32 cellular contexts compared by ENCODE assay signal in the genomic region with DNA sequence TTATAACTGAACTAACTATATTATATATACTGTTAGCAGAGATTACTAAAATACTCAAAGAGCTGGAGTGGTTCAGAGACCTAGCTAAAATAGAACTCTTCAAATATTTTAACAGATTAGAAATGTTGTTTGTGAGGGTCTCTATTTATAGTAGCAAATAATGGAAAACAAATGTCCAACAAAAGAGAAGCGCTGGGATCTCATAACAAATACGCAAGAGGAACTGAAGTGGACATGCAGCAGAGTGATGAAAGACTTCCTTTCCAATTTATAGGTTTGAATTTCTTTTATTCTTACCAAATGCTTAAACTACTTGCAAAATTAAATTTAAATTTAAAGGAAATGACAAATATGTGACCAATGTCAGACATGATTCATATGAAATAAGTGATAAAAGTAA. TPM values are rescaled to one million over a fixed set of nuclear protein-coding genes. Genes with fewer than 3 reads are reported as not detected.
DNase-seq lines count a peak whose midpoint lies in the region; ATAC-seq, FAIRE-seq and TF ChIP-seq lines count a peak whose summit lies in the region.
"Had no signal": no experiment of that assay in that cellular context is flagged by ENCODE, and none has a peak within 500 bp of the region (broad histone marks: within the 10 kb centered on the region; RNA-seq: fewer than 3 reads in every experiment).

No MANE protein-coding gene starts in this region.

- TF ChIP-seq CTCF in SK-N-SH (IDR thresholded peaks at IDR 0.05): no peak
- no peak for TF ChIP-seq CTCF in kidney (IDR thresholded peaks at IDR 0.05; ENCODE audit: borderline replicate concordance, extremely low read depth, insufficient read depth)
- TF ChIP-seq CTCF in osteoblast (IDR thresholded peaks at IDR 0.05; ENCODE audit: extremely low read depth, low read depth, low read length): no peak
- TF ChIP-seq CTCF in ascending aorta (IDR thresholded peaks at IDR 0.05): no peak
- no peak for TF ChIP-seq CTCF in left lung (IDR thresholded peaks at IDR 0.05)

- H3K27me3 ChIP-seq in SK-N-SH (ENCODE audit: insufficient read depth) (no peaks in the 10 kb centered on the region), osteoblast (ENCODE audit: insufficient read depth, low read length) (no peaks in the 10 kb centered on the region), ascending aorta (no peaks in the 10 kb centered on the region), left lung (no peaks in the 10 kb centered on the region)
- H3K27me3 ChIP-seq: brain microvascular endothelial cell, testis had no signal

- CTCF ChIA-PET in SK-N-SH (lab: Yijun Ruan, JAX): interaction anchor here (0.5 to 1.3 kb wide), 2 partner anchors 55 to 314 kb away, joined by 3 to 4 read pairs; no protein-coding TSS in a partner anchor

- H3K79me2 ChIP-seq in SK-N-SH (ENCODE audit: insufficient read depth) (no peaks in the 10 kb centered on the region), osteoblast (ENCODE audit: insufficient read depth, low read length) (no peaks in the 10 kb centered on the region)

- WGBS in SK-N-SH (ENCODE audit: low lambda C conversion rate): 62% methylated on average over 2 of the region's 2 CpGs

- H3K4me3 ChIP-seq in SK-N-SH (ENCODE audit: low read depth in 2 of 2, low read length in 1 of 2): no peak overlapping the region
- no peak overlapping the region for H3K4me3 ChIP-seq in kidney (ENCODE audit: low read length in 2 of 2)
- no peak overlapping the region for H3K4me3 ChIP-seq in osteoblast (ENCODE audit: insufficient read depth, low read length)
- H3K4me3 ChIP-seq in ascending aorta: no peak overlapping the region
- no peak overlapping the region for H3K4me3 ChIP-seq in left lung
- H3K4me3 ChIP-seq: GM23338, PC-9, testis had no signal

- no peaks in the 10 kb centered on the region for H3K9me2 ChIP-seq in SK-N-SH

- TF ChIP-seq EP300 in SK-N-SH (IDR thresholded peaks at IDR 0.05; ENCODE audit: borderline replicate concordance in 1 of 2, low read depth in 1 of 2, low read length in 1 of 2): no peak

- no peaks in the 10 kb centered on the region for H3K9me3 ChIP-seq in SK-N-SH
- H3K9me3 ChIP-seq in kidney (ENCODE audit: control insufficient read depth in 1 of 2, low read length in 2 of 2): no peaks in the 10 kb centered on the region
- H3K9me3 ChIP-seq in osteoblast (ENCODE audit: low read depth, low read length): no peaks in the 10 kb centered on the region
- H3K9me3 ChIP-seq in ascending aorta: no peaks in the 10 kb centered on the region
- no peaks in the 10 kb centered on the region for H3K9me3 ChIP-seq in left lung
- H3K9me3 ChIP-seq: testis had no signal

- POLR2A ChIA-PET in SK-N-SH (lab: Yijun Ruan, JAX): no interaction called here

- H3K27ac ChIP-seq in SK-N-SH (ENCODE audit: low read depth in 2 of 2, low read length in 1 of 2) (no peak overlapping the region), kidney (ENCODE audit: low read depth in 2 of 2, low read length in 2 of 2) (no peak overlapping the region), osteoblast (ENCODE audit: low read depth, low read length) (no peak overlapping the region), ascending aorta (no peak overlapping the region), left lung (no peak overlapping the region)
- H3K27ac ChIP-seq: brain microvascular endothelial cell, testis had no signal

- no peak for ATAC-seq in left lung
- ATAC-seq: CD8-positive, alpha-beta T cell; GM23338; HepG2; stimulated activated naive CD8-positive, alpha-beta T cell treated with anti-CD3 and anti-CD28 coated beads, Interleukin-15, Interleukin-2, amounts not matched to agents 100 U/mL and 50 U/mL, for 24 hours had no signal

- H3F3A ChIP-seq in SK-N-SH (replicated peaks; ENCODE audit: insufficient read depth): peaks cover 13% of the 10 kb centered on the region

- no peak overlapping the region for H3K9ac ChIP-seq in SK-N-SH
- H3K9ac ChIP-seq in kidney (ENCODE audit: low read length in 2 of 2): no peak overlapping the region

- FAIRE-seq in kidney (lab: Jason Lieb, UNC): peak; percentile 30
- FAIRE-seq: HepG2, urothelium cell line had no signal

- intact Hi-C loops in kidney (cut with DNase I) (no loop called here), ascending aorta (cut with DNase I) (no loop called here), left lung (cut with DNase I) (no loop called here)

- H3K36me3 ChIP-seq in SK-N-SH (replicated peaks in 1 of 2; ENCODE audit: control insufficient read depth in 1 of 2, insufficient read depth in 2 of 2, low read length in 1 of 2) (peaks cover 2 to 16% of the 10 kb centered on the region in 2 experiments), kidney (ENCODE audit: control insufficient read depth in 1 of 2, insufficient read depth in 2 of 2, low read length in 2 of 2) (no peaks in the 10 kb centered on the region), osteoblast (ENCODE audit: insufficient read depth, low read length) (no peaks in the 10 kb centered on the region), ascending aorta (peaks cover 4 to 12% of the 10 kb centered on the region in 2 donors), left lung (no peaks in the 10 kb centered on the region)
- H3K36me3 ChIP-seq: brain microvascular endothelial cell had no signal

- H4K20me1 ChIP-seq in SK-N-SH (ENCODE audit: insufficient read depth) (no peaks in the 10 kb centered on the region), osteoblast (ENCODE audit: insufficient read depth, low read length) (no peaks in the 10 kb centered on the region)

- H2AFZ ChIP-seq in SK-N-SH (ENCODE audit: low read depth) (peak overlapping the region; percentile 18; the same call in 1 of the 2 replicates), osteoblast (ENCODE audit: low read length) (no peak overlapping the region)
- H2AFZ ChIP-seq: GM23338, PC-9 had no signal

- DNase-seq in NCI-H2029 treated with DMSO at 0.1 percent for 48 hours (lab: John Stamatoyannopoulos, UW) (peak; percentile 44), NCI-H2029 (lab: John Stamatoyannopoulos, UW) (no peak), DMS153 treated with DMSO at 0.1 percent for 48 hours (lab: John Stamatoyannopoulos, UW; ENCODE audit: unreplicated experiment) (peak; percentile 10), SK-N-SH (no peak), kidney (no peak), osteoblast (ENCODE audit: insufficient read length, low spot score, missing footprints) (no peak), ascending aorta (ENCODE audit: low spot score in 2 of 2) (no peak), left lung (no peak)
- DNase-seq: activated CD4-positive, alpha-beta memory T cell treated with anti-CD3 and anti-CD28 coated beads, Interleukin-2, amount 10 ng/mL, durations not matched to agents 7 days and 5 days; activated CD4-positive, alpha-beta T cell treated with anti-CD3 and anti-CD28 coated beads for 1 hour; activated CD8-positive, alpha-beta memory T cell treated with anti-CD3 and anti-CD28 coated beads, Interleukin-2, amount 50 U/mL, for 48 hours; activated naive CD4-positive, alpha-beta T cell treated with anti-CD3 and anti-CD28 coated beads, Interleukin-2, amount 10 ng/mL, durations not matched to agents 7 days and 5 days; brain microvascular endothelial cell; CD8-positive, alpha-beta T cell; DMS 273 treated with DMSO at 0.1 percent for 48 hours; effector memory CD4-positive, alpha-beta T cell; erythroblast; HFFc6; Kasumi-1; mesendoderm; NCI-H1092 treated with DMSO at 0.1 percent for 48 hours; NCI-H187 treated with DMSO at 0.1 percent for 48 hours; NCI-H226; NCI-H774; PC-9; SIG-M5; stimulated activated naive CD8-positive, alpha-beta T cell treated with anti-CD3 and anti-CD28 coated beads, Interleukin-15, Interleukin-2, amounts not matched to agents 100 U/mL and 50 U/mL, for 24 hours; T-helper 1 cell; testis had no signal

- no peak overlapping the region for H3K4me2 ChIP-seq in SK-N-SH
- H3K4me2 ChIP-seq in osteoblast (ENCODE audit: insufficient read depth, low read length): no peak overlapping the region
- H3K4me2 ChIP-seq: GM23338, PC-9 had no signal

- H3K4me1 ChIP-seq in SK-N-SH (ENCODE audit: control insufficient read depth in 1 of 2, insufficient read depth in 2 of 2, low read depth in 1 of 2, low read length in 1 of 2) (no peaks in the 10 kb centered on the region), kidney (ENCODE audit: control insufficient read depth in 1 of 2, insufficient read depth in 1 of 2, low read depth in 1 of 2, low read length in 2 of 2) (no peaks in the 10 kb centered on the region), osteoblast (ENCODE audit: insufficient read depth, low read length) (no peaks in the 10 kb centered on the region), ascending aorta (no peaks in the 10 kb centered on the region), left lung (peaks cover 0 to 8% of the 10 kb centered on the region in 2 donors)
- H3K4me1 ChIP-seq: testis had no signal

- TF ChIP-seq RAD21 in SK-N-SH (IDR thresholded peaks at IDR 0.05; ENCODE audit: low read length): no peak

TF ChIP-seq in SK-N-SH, 30 proteins besides CTCF, POLR2A, EP300 and RAD21 (continues in another document):
- TF ChIP-seq POLR2AphosphoS5 (IDR thresholded peaks at IDR 0.05; ENCODE audit: low read depth, low read length) (no peak), JUND (IDR thresholded peaks at IDR 0.05) (no peak), FOSL2 (IDR thresholded peaks at IDR 0.05; ENCODE audit: borderline replicate concordance, low read depth) (no peak), GABPA (IDR thresholded peaks at IDR 0.05; ENCODE audit: low read depth) (no peak)
- TF ChIP-seq, protein P1, sequence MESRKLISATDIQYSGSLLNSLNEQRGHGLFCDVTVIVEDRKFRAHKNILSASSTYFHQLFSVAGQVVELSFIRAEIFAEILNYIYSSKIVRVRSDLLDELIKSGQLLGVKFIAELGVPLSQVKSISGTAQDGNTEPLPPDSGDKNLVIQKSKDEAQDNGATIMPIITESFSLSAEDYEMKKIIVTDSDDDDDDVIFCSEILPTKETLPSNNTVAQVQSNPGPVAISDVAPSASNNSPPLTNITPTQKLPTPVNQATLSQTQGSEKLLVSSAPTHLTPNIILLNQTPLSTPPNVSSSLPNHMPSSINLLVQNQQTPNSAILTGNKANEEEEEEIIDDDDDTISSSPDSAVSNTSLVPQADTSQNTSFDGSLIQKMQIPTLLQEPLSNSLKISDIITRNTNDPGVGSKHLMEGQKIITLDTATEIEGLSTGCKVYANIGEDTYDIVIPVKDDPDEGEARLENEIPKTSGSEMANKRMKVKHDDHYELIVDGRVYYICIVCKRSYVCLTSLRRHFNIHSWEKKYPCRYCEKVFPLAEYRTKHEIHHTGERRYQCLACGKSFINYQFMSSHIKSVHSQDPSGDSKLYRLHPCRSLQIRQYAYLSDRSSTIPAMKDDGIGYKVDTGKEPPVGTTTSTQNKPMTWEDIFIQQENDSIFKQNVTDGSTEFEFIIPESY (IDR thresholded peaks at IDR 0.05; ENCODE audit: borderline replicate concordance, low read depth): no peak

RNA-seq across cellular contexts. Expression of a gene that starts 49.9 kb away (rescaled TPM):
- polyA plus RNA-seq in SK-N-SH (2012; rRNA removed) (40.3 and 49.3 TPM in 2 replicates), kidney (ENCODE audit: insufficient read depth, low read depth, low replicate concordance) (42.0 TPM)
- polyA plus RNA-seq in SK-N-SH (2012; cell fraction: cytosol; rRNA removed): 38.3 and 46.8 TPM in 2 replicates
- 16.2 and 29.8 TPM in 2 replicates for polyA plus RNA-seq in SK-N-SH (2012; cell fraction: nucleus; rRNA removed)
- total RNA-seq in kidney (15.9 TPM), osteoblast (8.3 and 9.0 TPM in 2 replicates), ascending aorta (41.5 TPM), left lung (10 to 100 TPM; 17.0 to 18.9 TPM)

Comparison
In these comparisons a context has a peak if more than half of its experiments do, and no peak if none do; other contexts are left out.
1. DNase-seq: peak in NCI-H2029 treated with DMSO at 0.1 percent for 48 hours (single experiment) and DMS153 treated with DMSO at 0.1 percent for 48 hours (single experiment); none in NCI-H2029 (single experiment), SK-N-SH (single experiment), kidney (single experiment), osteoblast (single experiment), ascending aorta (0 of 2) and left lung (0 of 2).